1 cellular context compared by ENCODE assay signal in genomic region chr1:227072991-227073390, GRCh38.
TF ChIP-seq lines count a peak whose summit lies in the region.

No MANE protein-coding gene starts in this region.

TF ChIP-seq in GM12878, 131 proteins besides CTCF, POLR2A, EP300 and RAD21 (continued from another document):
- TF ChIP-seq ATF2 (IDR thresholded peaks at IDR 0.05; ENCODE audit: low read length) (0 out of 2 replicates have a peak, but pooled peaks have one; percentile 24), MTA2 (IDR thresholded peaks at IDR 0.05; ENCODE audit: low read depth) (0 out of 2 replicates have a peak, but pooled peaks have one; percentile 17), BACH1 (IDR thresholded peaks at IDR 0.05; ENCODE audit: borderline replicate concordance) (no peak), MXI1 (IDR thresholded peaks at IDR 0.05; ENCODE audit: low read depth, low read length) (no peak), BCL11A (IDR thresholded peaks at IDR 0.05; ENCODE audit: low read depth, low read length) (0 out of 2 replicates have a peak, but pooled peaks have one; percentile 29), IRF4 (IDR thresholded peaks at IDR 0.05; ENCODE audit: low read depth, low read length) (peak; percentile 16; the same call in 1 of the 2 replicates), RBBP5 (conservative IDR thresholded peaks at IDR 0.05) (no peak), RUNX3 (IDR thresholded peaks at IDR 0.05; ENCODE audit: low read length) (peak; percentile 18; the same call in 1 of the 2 replicates), SPI1 (IDR thresholded peaks at IDR 0.05; ENCODE audit: borderline replicate concordance, insufficient read depth, low read depth, low read length) (no peak), SIX5 (IDR thresholded peaks at IDR 0.05; ENCODE audit: low read depth, low read length, severe bottlenecking) (no peak), ZZZ3 (IDR thresholded peaks at IDR 0.05; ENCODE audit: control insufficient read depth, insufficient read length, low read depth) (no peak)
